ENCODE assay signal across 1 cellular context in genomic region chr4:33226133-33226532, GRCh38.
TF ChIP-seq lines count a peak whose summit lies in the region.

No MANE protein-coding gene starts in this region.

TF ChIP-seq in SK-N-SH treated with all-trans-retinoic acid at 6 μM for 48 hours, 23 proteins besides CTCF, POLR2A, EP300 and RAD21 (continued from another document):
- TF ChIP-seq POU6F1 (CRISPR knock-in tag; IDR thresholded peaks at IDR 0.05; ENCODE audit: borderline replicate concordance, low read depth) (no peak), OSR1 (CRISPR knock-in tag; IDR thresholded peaks at IDR 0.05) (no peak), BACH2 (CRISPR knock-in tag; IDR thresholded peaks at IDR 0.05; ENCODE audit: borderline replicate concordance) (no peak), ZFP30 (CRISPR knock-in tag; IDR thresholded peaks at IDR 0.05) (no peak)
